ENCODE assay signal across 13 cellular contexts in genomic region chr1:19460535-19461351, GRCh38. TPM values are rescaled to one million over a fixed set of nuclear protein-coding genes. Genes with fewer than 3 reads are reported as not detected.
DNase-seq lines count a peak whose midpoint lies in the region; ATAC-seq and TF ChIP-seq lines count a peak whose summit lies in the region.
"Had no signal": no experiment of that assay in that cellular context is flagged by ENCODE, and none has a peak within 500 bp of the region (broad histone marks: within the 10 kb centered on the region; RNA-seq: fewer than 3 reads in every experiment).

No MANE protein-coding gene starts in this region.

- peak overlapping the region; percentile 79 for H4K91ac ChIP-seq in neuronal stem cell (ENCODE audit: low read depth, low read length, poor library complexity)

- H2BK5ac ChIP-seq in neuronal stem cell (ENCODE audit: low read length): no peak overlapping the region

- peaks cover 100% of the 10 kb centered on the region for H3K4me1 ChIP-seq in CD8-positive, alpha-beta memory T cell (ENCODE audit: insufficient read depth, low read length)
- H3K4me1 ChIP-seq in neuronal stem cell (ENCODE audit: control insufficient read depth in 2 of 2, insufficient read depth in 1 of 2, low read depth in 1 of 2, low read length in 2 of 2): peaks cover 13 to 33% of the 10 kb centered on the region in 2 donors
- H3K4me1 ChIP-seq in testis: peaks cover 11% of the 10 kb centered on the region

- H2AK5ac ChIP-seq in neuronal stem cell (ENCODE audit: low read depth, low read length): peak overlapping the region; percentile 3

- H3K36me3 ChIP-seq in CD8-positive, alpha-beta memory T cell (ENCODE audit: insufficient read depth, low read length): no peaks in the 10 kb centered on the region
- H3K36me3 ChIP-seq in neuronal stem cell (replicated peaks in 1 of 2; ENCODE audit: control insufficient read depth in 2 of 2, insufficient read depth in 2 of 2, low read length in 2 of 2) (peaks cover 0 to 20% of the 10 kb centered on the region in 2 donors), testis (ENCODE audit: low read depth, missing control alignments) (no peaks in the 10 kb centered on the region)

- no peak overlapping the region for H2BK120ac ChIP-seq in neuronal stem cell (ENCODE audit: low read depth, low read length)

- DNase-seq in CD8-positive, alpha-beta memory T cell: no peak
- peak; percentile 20 for DNase-seq in NCI-H187 treated with DMSO at 0.1 percent for 48 hours (lab: John Stamatoyannopoulos, UW)
- DNase-seq in activated naive CD4-positive, alpha-beta T cell treated with anti-CD3 and anti-CD28 coated beads, Interleukin-2, amount 50 U/mL, for 72 hours (ENCODE audit: low spot score in 2 of 2): no peak
- DNase-seq in neuronal stem cell (ENCODE audit: low spot score): no peak
- DNase-seq in SKM-1 treated with dmso at 0.1 percent for 144 hours (lab: John Stamatoyannopoulos, UW; ENCODE audit: unreplicated experiment): no peak
- no peak for DNase-seq in testis
- DNase-seq in left ventricle myocardium superior: no peak
- no peak for DNase-seq in NCI-H526 (lab: John Stamatoyannopoulos, UW)
- DNase-seq: COR-L47, mammary epithelial cell, NCI-H1092, NCI-H774 had no signal

- no peaks in the 10 kb centered on the region for H3K9me3 ChIP-seq in CD8-positive, alpha-beta memory T cell (ENCODE audit: low read length)
- H3K9me3 ChIP-seq in neuronal stem cell (replicated peaks in 1 of 2; ENCODE audit: control insufficient read depth in 2 of 2, insufficient read depth in 1 of 2, low read depth in 1 of 2, low read length in 2 of 2): no peaks in the 10 kb centered on the region
- H3K9me3 ChIP-seq in testis: no peaks in the 10 kb centered on the region

- H3K27me3 Mint-ChIP-seq in CD8-positive, alpha-beta memory T cell: no peaks in the 10 kb centered on the region

- H3K36me3 Mint-ChIP-seq in CD8-positive, alpha-beta memory T cell: peaks cover 0 to 21% (median 4%) of the 10 kb centered on the region in 3 donors
- peaks cover 0 to 44% of the 10 kb centered on the region in 2 donors for H3K36me3 Mint-ChIP-seq in activated naive CD4-positive, alpha-beta T cell treated with anti-CD3 and anti-CD28 coated beads, Interleukin-2, amount 50 U/mL, for 72 hours

- H3K23ac ChIP-seq in neuronal stem cell (ENCODE audit: low read depth, low read length, poor library complexity): no peak overlapping the region

- H3K79me1 ChIP-seq in neuronal stem cell (ENCODE audit: low read depth, low read length): peaks cover 4% of the 10 kb centered on the region

- TF ChIP-seq CTCF in testis (IDR thresholded peaks at IDR 0.05): no peak

- no peak overlapping the region for H4K8ac ChIP-seq in neuronal stem cell (ENCODE audit: low read depth, low read length)

- no peak overlapping the region for H3K14ac ChIP-seq in neuronal stem cell (ENCODE audit: low read length)

- H2BK12ac ChIP-seq in neuronal stem cell (ENCODE audit: low read length): peak overlapping the region; percentile 59

- CTCF ChIA-PET in CD8-positive, alpha-beta memory T cell (lab: Charles Lee): interaction anchor here (1.0 to 3.1 kb wide), 5 partner anchors 8 to 121 kb away, joined by 3 to 11 read pairs (median 5); no protein-coding TSS in a partner anchor

- no peak for TF ChIP-seq POLR2A in testis (IDR thresholded peaks at IDR 0.05)

- no peak overlapping the region for H3K27ac ChIP-seq in CD8-positive, alpha-beta memory T cell (ENCODE audit: low read depth, low read length)
- H3K27ac ChIP-seq in neuronal stem cell (replicated peaks; ENCODE audit: low read length) (no peak overlapping the region), testis (no peak overlapping the region)
- H3K27ac ChIP-seq: parathyroid adenoma had no signal

- POLR2A ChIA-PET in CD8-positive, alpha-beta memory T cell (lab: Charles Lee): interaction anchor here (0.6 to 1.3 kb wide), 2 partner anchors 16 to 460 kb away, joined by 4 to 6 read pairs; no protein-coding TSS in a partner anchor

- no peak overlapping the region for H3K4me2 ChIP-seq in neuronal stem cell (ENCODE audit: insufficient read depth, low read length, poor library complexity, severe bottlenecking)

- no peak overlapping the region for H2AFZ ChIP-seq in neuronal stem cell (ENCODE audit: low read length)
- H2AFZ ChIP-seq: parathyroid adenoma had no signal

- ATAC-seq in activated naive CD4-positive, alpha-beta T cell treated with anti-CD3 and anti-CD28 coated beads, Interleukin-2, amount 50 U/mL, for 72 hours: peak; percentile 13
- no peak for ATAC-seq in left ventricle myocardium superior

- WGBS in neuronal stem cell (ENCODE audit: extremely low coverage in 2 of 2, insufficient read length in 2 of 2, insufficient replicate concordance in 1 of 2), 2 donors: no CpG with 5 or more reads among the region's 13 CpGs
- WGBS in testis, 2 donors: 82 to 87% methylated on average over 9 to 13 of the region's 13 CpGs

- peak overlapping the region; percentile 85 to 98 (median 90) for H3K27ac Mint-ChIP-seq in CD8-positive, alpha-beta memory T cell
- H3K27ac Mint-ChIP-seq in activated naive CD4-positive, alpha-beta T cell treated with anti-CD3 and anti-CD28 coated beads, Interleukin-2, amount 50 U/mL, for 72 hours: peak overlapping the region; percentile 83 to 89

- H3K9me3 Mint-ChIP-seq in CD8-positive, alpha-beta memory T cell: no peaks in the 10 kb centered on the region
- H3K9me3 Mint-ChIP-seq in activated naive CD4-positive, alpha-beta T cell treated with anti-CD3 and anti-CD28 coated beads, Interleukin-2, amount 50 U/mL, for 72 hours: peaks cover 0 to 4% of the 10 kb centered on the region in 2 donors

- peak overlapping the region in 6 of 7 donors; percentile 46 to 73 (median 50) for H3K4me3 Mint-ChIP-seq in CD8-positive, alpha-beta memory T cell

- no peaks in the 10 kb centered on the region for H3K27me3 ChIP-seq in CD8-positive, alpha-beta memory T cell (ENCODE audit: insufficient read depth, low read length, poor library complexity, severe bottlenecking)
- H3K27me3 ChIP-seq in neuronal stem cell (ENCODE audit: control insufficient read depth in 3 of 3, insufficient read depth in 3 of 3, low read depth in 1 of 3, low read length in 3 of 3) (no peaks in the 10 kb centered on the region), testis (no peaks in the 10 kb centered on the region)

- no peak overlapping the region for H3K4me3 ChIP-seq in CD8-positive, alpha-beta memory T cell (ENCODE audit: low read length)
- H3K4me3 ChIP-seq in neuronal stem cell (ENCODE audit: low read length in 2 of 2): no peak overlapping the region
- H3K4me3 ChIP-seq in testis: no peak overlapping the region

- H3K9ac ChIP-seq in neuronal stem cell (ENCODE audit: low read depth, low read length, poor library complexity): no peak overlapping the region
- H3K9ac ChIP-seq: parathyroid adenoma had no signal

- H3K18ac ChIP-seq in neuronal stem cell (ENCODE audit: low read length): peak overlapping the region; percentile 61

- H3K4ac ChIP-seq in neuronal stem cell (ENCODE audit: low read length): no peak overlapping the region

- H3K4me1 Mint-ChIP-seq in CD8-positive, alpha-beta memory T cell: peaks cover 86 to 96% (median 95%) of the 10 kb centered on the region in 3 donors

- no peak overlapping the region for H2BK15ac ChIP-seq in neuronal stem cell (ENCODE audit: low read length)

- intact Hi-C loops in testis (cut with DNase I; ENCODE audit: low total_unique reads): no loop called here
- intact Hi-C loops in left ventricle myocardium superior (cut with micrococcal nuclease): no loop called here

RNA-seq across cellular contexts. Expression of gene CAPZB, which starts 24.6 kb away (rescaled TPM):
- 100 to 1,000 TPM; 284 to 289 TPM for total RNA-seq in CD8-positive, alpha-beta memory T cell
- 540 TPM for polyA plus RNA-seq in CD8-positive, alpha-beta memory T cell
- total RNA-seq in activated naive CD4-positive, alpha-beta T cell treated with anti-CD3 and anti-CD28 coated beads, Interleukin-2, amount 50 U/mL, for 72 hours: 100 to 1,000 TPM; 404 to 419 TPM
- polyA plus RNA-seq in neuronal stem cell (2013, experiment 1 of 2): 295 TPM
- polyA plus RNA-seq in neuronal stem cell (2013, experiment 2 of 2): 299 TPM
- total RNA-seq in testis (100 to 1,000 TPM; 147 to 207 TPM), left ventricle myocardium superior (252 TPM)
- polyA plus RNA-seq in testis (ENCODE audit: insufficient read depth, low read depth, low replicate concordance): 502 TPM
